1 cellular context compared by ENCODE assay signal in genomic region chr17:81978901-81979298, GRCh38.
TF ChIP-seq lines count a peak whose summit lies in the region.

No MANE protein-coding gene starts in this region.

TF ChIP-seq in GM23338, 12 proteins besides CTCF, POLR2A, EP300 and RAD21 (continued from another document):
- TF ChIP-seq ETS1 (IDR thresholded peaks at IDR 0.05): no peak
- TF ChIP-seq EZH2 (IDR thresholded peaks at IDR 0.05; ENCODE audit: low read depth, unreplicated experiment): no peak
- TF ChIP-seq STAT1 (IDR thresholded peaks at IDR 0.05; ENCODE audit: unreplicated experiment): no peak
- TF ChIP-seq EZH2phosphoT487 (IDR thresholded peaks at IDR 0.05; ENCODE audit: unreplicated experiment): no peak
- TF ChIP-seq NANOG (IDR thresholded peaks at IDR 0.05; ENCODE audit: borderline replicate concordance): no peak
